Comparison of ENCODE assay signal across 8 cellular contexts in genomic region chr16:67164599-67165061, GRCh38. TPM values are rescaled to one million over a fixed set of nuclear protein-coding genes. Genes with fewer than 3 reads are reported as not detected.
DNase-seq lines count a peak whose midpoint lies in the region; ATAC-seq and TF ChIP-seq lines count a peak whose summit lies in the region.

Gene HSF4 (plus strand): TSS chr16:67164745. CDS start chr16:67164812, 67 bp downstream.

- peak within 1 kb of the TSS; percentile 32 for H3K4me3 ChIP-seq in CD8-positive, alpha-beta memory T cell (ENCODE audit: low read length)
- peak within 1 kb of the TSS; percentile 50 for H3K4me3 ChIP-seq in LNCaP clone FGC (ENCODE audit: low read depth, low read length)
- peak within 1 kb of the TSS; percentile 32 for H3K4me3 ChIP-seq in lung
- H3K4me3 ChIP-seq in thymus (ENCODE audit: low read length), result no peak within 1 kb of the TSS

- H3K9me3 ChIP-seq in CD8-positive, alpha-beta memory T cell (ENCODE audit: low read length), result no peaks in the 10 kb centered on the region
- H3K9me3 ChIP-seq in lung (ENCODE audit: control insufficient read depth in 2 of 2, insufficient read depth in 1 of 2, low read length in 1 of 2), result peaks cover 0 to 2% of the 10 kb centered on the region in 2 donors
- H3K9me3 ChIP-seq in thymus (ENCODE audit: control insufficient read depth), result no peaks in the 10 kb centered on the region

- no peaks in the 10 kb centered on the region for H3K36me3 ChIP-seq in CD8-positive, alpha-beta memory T cell (ENCODE audit: insufficient read depth, low read length)
- H3K36me3 ChIP-seq in lung (ENCODE audit: control insufficient read depth in 2 of 2, insufficient read depth in 2 of 2, low read length in 2 of 2) (peaks cover 0 to 5% of the 10 kb centered on the region in 2 donors), thymus (ENCODE audit: control insufficient read depth, insufficient read depth) (peaks cover 3% of the 10 kb centered on the region)

- peaks cover 0 to 4% (median 0%) of the 10 kb centered on the region in 3 donors for H3K36me3 Mint-ChIP-seq in CD8-positive, alpha-beta memory T cell

- H3K27me3 ChIP-seq in CD8-positive, alpha-beta memory T cell (ENCODE audit: insufficient read depth, low read length, poor library complexity, severe bottlenecking), result peaks cover 67% of the 10 kb centered on the region
- no peaks in the 10 kb centered on the region for H3K27me3 ChIP-seq in lung (ENCODE audit: control insufficient read depth, insufficient read depth)
- H3K27me3 ChIP-seq in thymus (ENCODE audit: control insufficient read depth, insufficient read depth), result peaks cover 89% of the 10 kb centered on the region

- H3K9me3 Mint-ChIP-seq in CD8-positive, alpha-beta memory T cell, result peaks cover 0 to 2% (median 0%) of the 10 kb centered on the region in 5 donors

- H3K4me3 Mint-ChIP-seq in CD8-positive, alpha-beta memory T cell, result peak within 1 kb of the TSS; percentile 50 to 81 (median 64)

- WGBS in lung, 2 donors, result 2 to 3% methylated on average over 26 to 41 of the region's 41 CpGs
- 3% methylated on average over 41 of the region's 41 CpGs for whole genome bisulfite sequencing in thymus

- peaks cover 58 to 60% of the 10 kb centered on the region in 2 donors for H3K27me3 Mint-ChIP-seq in CD8-positive, alpha-beta memory T cell

- POLR2A ChIA-PET in CD8-positive, alpha-beta memory T cell (lab: Charles Lee), result interaction anchor here (1.0 kb wide), 1 partner anchor 10 kb away, joined by 4 read pairs; no protein-coding TSS in a partner anchor

- H3K27ac ChIP-seq in CD8-positive, alpha-beta memory T cell (ENCODE audit: low read depth, low read length), result peak within 1 kb of the TSS; percentile 24
- H3K27ac ChIP-seq in cingulate gyrus (ENCODE audit: low read depth, low read length), result peak within 1 kb of the TSS; percentile 83
- peak within 1 kb of the TSS in 1 of 2 donors; percentile 49 for H3K27ac ChIP-seq in lung (ENCODE audit: low read depth in 1 of 2, low read length in 1 of 2)
- H3K27ac ChIP-seq in thymus (ENCODE audit: low read depth), result no peak within 1 kb of the TSS

- CTCF ChIA-PET in CD8-positive, alpha-beta memory T cell (lab: Charles Lee), result interaction anchor here (3.4 to 17.6 kb wide), 3 partner anchors 10 to 21 kb away, joined by 22 to 205 read pairs (median 80); partner anchors contain the start of genes B3GNT9, EXOC3L1 and MATCAP1

- H3K27ac Mint-ChIP-seq in CD8-positive, alpha-beta memory T cell, result peak within 1 kb of the TSS in 2 of 8 donors; percentile 48 to 53

- no peak for DNase-seq in CD8-positive, alpha-beta memory T cell
- DNase-seq in LNCaP clone FGC (ENCODE audit: low read depth) (no peak), lung (ENCODE audit: low spot score) (peak; percentile 61), NCI-H82 (lab: John Stamatoyannopoulos, UW) (no peak)

- peaks cover 21 to 61% (median 25%) of the 10 kb centered on the region in 3 donors for H3K4me1 Mint-ChIP-seq in CD8-positive, alpha-beta memory T cell

- peak; percentile 23 for ATAC-seq in lung (ENCODE audit: insufficient read depth, low FRiP score)
- ATAC-seq in HG02759 (IDR thresholded peaks at IDR 0.05; ENCODE audit: unreplicated experiment), result no peak
- ATAC-seq in HG03521 (IDR thresholded peaks at IDR 0.05; ENCODE audit: unreplicated experiment), result no peak

- H3K4me1 ChIP-seq in CD8-positive, alpha-beta memory T cell (ENCODE audit: insufficient read depth, low read length), result peaks cover 54% of the 10 kb centered on the region
- peaks cover 0 to 32% of the 10 kb centered on the region in 2 donors for H3K4me1 ChIP-seq in lung (ENCODE audit: control insufficient read depth in 2 of 2, insufficient read depth in 2 of 2, low read length in 2 of 2)
- H3K4me1 ChIP-seq in thymus (ENCODE audit: control insufficient read depth, insufficient read depth, low read length), result peaks cover 8% of the 10 kb centered on the region

- TF ChIP-seq CTCF in LNCaP clone FGC (IDR thresholded peaks at IDR 0.05; ENCODE audit: control insufficient read depth, extremely low read depth, insufficient read depth), result no peak
- TF ChIP-seq CTCF in lung (IDR thresholded peaks at IDR 0.05; ENCODE audit: control extremely low read depth, extremely low read depth), result no peak

RNA-seq across cellular contexts. Expression of gene HSF4, which starts in this region (rescaled TPM):
- 10 to 100 TPM; 11.6 to 13.3 TPM for total RNA-seq in CD8-positive, alpha-beta memory T cell
- not detected for polyA plus RNA-seq in CD8-positive, alpha-beta memory T cell
- total RNA-seq in lung, result 10 to 100 TPM in 1 of 2 donors, 1 to 10 TPM in 1; 5.1 to 28.9 TPM
- polyA plus RNA-seq in lung (10 to 100 TPM; 13.1 to 62.5 TPM), thymus (50.8 TPM)

Comparison
In these comparisons a context has a peak if more than half of its experiments do, and no peak if none do; other contexts are left out.
1. RNA of gene HSF4 (polyA plus RNA-seq): 13.1 to 62.5 TPM in lung and 50.8 TPM in thymus (single experiment); not detected in CD8-positive, alpha-beta memory T cell (single experiment); every median in the first group is over 10 times any median in the second.